1 cellular context compared by ENCODE assay signal in the genomic region with DNA sequence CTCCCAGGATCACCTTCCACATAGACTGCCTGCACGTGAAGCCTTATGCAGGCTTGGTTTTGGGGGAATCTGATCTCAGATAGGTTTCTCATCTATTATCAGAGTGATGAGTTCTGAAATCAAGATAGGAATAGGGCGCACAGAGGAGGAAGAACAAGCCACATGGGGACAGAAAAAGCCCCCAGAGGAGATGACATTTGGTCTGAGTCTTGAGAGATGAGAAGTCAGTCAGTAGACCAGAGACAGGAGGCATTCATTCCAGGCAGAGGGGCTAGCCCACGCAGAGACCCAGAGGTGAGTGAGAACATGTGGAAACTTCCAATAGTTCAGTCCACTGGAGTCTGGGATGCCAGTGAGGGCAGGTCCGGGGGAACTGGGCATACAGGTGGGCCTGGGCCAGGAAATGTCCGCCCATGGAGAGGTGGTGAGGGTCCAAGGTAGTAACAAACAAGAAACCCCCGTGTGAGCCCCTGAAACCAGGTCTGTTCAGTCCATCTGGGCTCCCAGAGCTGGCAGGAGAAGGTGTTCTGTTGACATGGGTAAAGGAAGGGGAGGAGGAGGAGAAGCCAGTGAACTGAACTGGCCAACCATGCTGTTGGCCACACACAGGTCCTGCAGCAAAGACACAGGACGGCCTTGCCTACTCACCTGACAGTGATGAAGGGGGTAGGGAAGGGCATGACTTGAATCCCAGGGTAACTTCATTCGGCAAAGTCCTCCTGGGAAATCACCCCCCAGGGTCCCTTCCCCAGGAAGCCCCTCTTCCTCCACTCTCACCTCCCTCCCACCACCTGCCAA.
TF ChIP-seq lines count a peak whose summit lies in the region.

No MANE protein-coding gene starts in this region.

TF ChIP-seq in A549, 52 proteins besides CTCF, POLR2A, EP300 and RAD21 (continued from another document):
- TF ChIP-seq TFCP2L1 (CRISPR knock-in tag; IDR thresholded peaks at IDR 0.05) (no peak), SREBF2 (IDR thresholded peaks at IDR 0.05) (no peak)
